Comparison of ENCODE assay signal across 19 cellular contexts in genomic region chr15:94509259-94509658, GRCh38.
"Had no signal": no experiment of that assay in that cellular context is flagged by ENCODE, and none has a peak within 500 bp of the region (broad histone marks: within the 10 kb centered on the region; RNA-seq: fewer than 3 reads in every experiment).

No MANE protein-coding gene starts in this region.

- H3K4me3 ChIP-seq: lower lobe of right lung, prostate gland, right atrium auricular region, smooth muscle cell, thoracic aorta, tibial nerve, upper lobe of left lung, uterus had no signal

- H3K4me2 ChIP-seq: smooth muscle cell had no signal

- H3K4me1 ChIP-seq: lower lobe of right lung, prostate gland, right atrium auricular region, tibial nerve, upper lobe of left lung, uterus had no signal

- DNase-seq: cortex of kidney; effector CD4-positive, alpha-beta T cell; head of caudate nucleus; left ventricle myocardium superior; lower lobe of right lung; naive thymus-derived CD8-positive, alpha-beta T cell; nephron progenitor cell; nucleus accumbens; stimulated activated CD4-positive, alpha-beta T cell treated with anti-CD3 and anti-CD28 coated beads, Interleukin-2, amount 100 ng/mL, for 24 hours; stimulated activated CD4-positive, alpha-beta T cell treated with anti-CD3 and anti-CD28 coated beads, Interleukin-4, amount 100 ng/mL, for 24 hours; stimulated activated naive CD8-positive, alpha-beta T cell treated with anti-CD3 and anti-CD28 coated beads, Interleukin-15, Interleukin-2, amounts not matched to agents 100 U/mL and 50 U/mL, for 24 hours; substantia nigra; upper lobe of left lung; uterus had no signal

- H3K27me3 ChIP-seq: right atrium auricular region, tibial nerve, upper lobe of left lung, uterus had no signal

- H3K27ac ChIP-seq: lower lobe of right lung, prostate gland, right atrium auricular region, thoracic aorta, tibial nerve, upper lobe of left lung, uterus had no signal

- H3K9me3 ChIP-seq: prostate gland, thoracic aorta, upper lobe of left lung, uterus had no signal

- H3K36me3 ChIP-seq: lower lobe of right lung, prostate gland, right atrium auricular region, thoracic aorta, tibial nerve, upper lobe of left lung, uterus had no signal
